ENCODE assay signal across 11 cellular contexts in the genomic region with DNA sequence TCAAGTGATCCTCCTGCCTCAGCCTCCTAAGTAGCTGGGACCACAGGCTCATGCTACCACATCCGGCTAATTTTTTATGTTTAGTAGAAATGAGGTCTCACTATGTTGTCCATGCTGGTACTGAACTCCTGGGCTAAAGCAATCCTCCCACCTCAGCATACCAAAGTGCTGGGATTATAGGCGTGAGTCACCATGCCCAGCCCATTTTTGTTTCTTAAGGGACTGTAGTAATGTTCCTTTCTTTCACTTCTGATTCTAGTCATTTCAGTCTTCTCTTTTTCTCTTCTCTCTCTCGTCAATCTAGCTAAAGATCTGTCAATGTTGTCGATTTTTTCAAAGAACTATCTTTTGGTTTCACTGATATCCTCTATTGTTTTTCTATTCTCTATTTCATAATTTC.
DNase-seq lines count a peak whose midpoint lies in the region; ATAC-seq and TF ChIP-seq lines count a peak whose summit lies in the region.
"Had no signal": no experiment of that assay in that cellular context is flagged by ENCODE, and none has a peak within 500 bp of the region (broad histone marks: within the 10 kb centered on the region; RNA-seq: fewer than 3 reads in every experiment).

No MANE protein-coding gene starts in this region.

- H3K27ac ChIP-seq in A673 (ENCODE audit: low read depth, low read length, poor library complexity, severe bottlenecking), result no peak overlapping the region
- no peak overlapping the region for H3K27ac ChIP-seq in RWPE2 (ENCODE audit: poor library complexity, severe bottlenecking)
- H3K27ac ChIP-seq in smooth muscle cell (ENCODE audit: low read depth), result no peak overlapping the region

- H3K79me2 ChIP-seq in smooth muscle cell (ENCODE audit: low read depth), result no peaks in the 10 kb centered on the region

- H3K9ac ChIP-seq in smooth muscle cell (ENCODE audit: low read depth), result no peak overlapping the region

- no peak overlapping the region for H3K4me2 ChIP-seq in smooth muscle cell

- ATAC-seq in GM21786 (IDR thresholded peaks at IDR 0.05; ENCODE audit: unreplicated experiment) (peak; percentile 56), RWPE2 (ENCODE audit: low read depth) (peak; percentile 76), HG02678 (IDR thresholded peaks at IDR 0.05; ENCODE audit: unreplicated experiment) (no peak)

- no peak overlapping the region for H2AFZ ChIP-seq in smooth muscle cell (ENCODE audit: low read depth)

- no TSS peak for BruUV-seq in A673 (replicated peaks; lab: Mats Ljungman, UMichigan)

- POLR2A ChIA-PET in A673 (lab: Charles Lee; ENCODE audit: low non-redundant PET), result no interaction called here

- H3K27me3 ChIP-seq in A673 (replicated peaks; ENCODE audit: insufficient read depth, low read depth, low read length, poor library complexity) (no peaks in the 10 kb centered on the region), RWPE2 (ENCODE audit: insufficient read depth, poor library complexity, severe bottlenecking) (no peaks in the 10 kb centered on the region), smooth muscle cell (ENCODE audit: low read depth) (no peaks in the 10 kb centered on the region)

- peaks cover under 1% of the 10 kb centered on the region for H4K20me1 ChIP-seq in smooth muscle cell (ENCODE audit: low read depth)

- H3K4me3 ChIP-seq in A673 (ENCODE audit: low read depth, low read length, poor library complexity, severe bottlenecking) (no peak overlapping the region), RWPE2 (ENCODE audit: severe bottlenecking) (no peak overlapping the region), fibroblast of pulmonary artery (replicated peaks; ENCODE audit: low read depth, low read length) (no peak overlapping the region), smooth muscle cell (no peak overlapping the region)

- WGBS in smooth muscle cell (ENCODE audit: low lambda C conversion rate), result 82% methylated on average over 4 of the region's 4 CpGs

- intact Hi-C loops in A673 (cut with micrococcal nuclease; ENCODE audit: unreplicated experiment), result no loop called here

- CTCF ChIA-PET in A673 (lab: Charles Lee), result no interaction called here

- no peaks in the 10 kb centered on the region for H3F3A ChIP-seq in smooth muscle cell (ENCODE audit: low read depth)

- H3K9me3 ChIP-seq in A673 (ENCODE audit: low read depth, low read length, poor library complexity, severe bottlenecking), result no peaks in the 10 kb centered on the region
- peaks cover 2% of the 10 kb centered on the region for H3K9me3 ChIP-seq in RWPE2 (ENCODE audit: severe bottlenecking)
- H3K9me3 ChIP-seq in smooth muscle cell (replicated peaks; ENCODE audit: low read depth), result no peaks in the 10 kb centered on the region

- H3K36me3 ChIP-seq in A673 (ENCODE audit: insufficient read depth, low read length, poor library complexity, severe bottlenecking) (peaks cover 21% of the 10 kb centered on the region), RWPE2 (ENCODE audit: low read depth) (peaks cover under 1% of the 10 kb centered on the region; the same call in 1 of the 2 replicates), smooth muscle cell (ENCODE audit: low read depth) (no peaks in the 10 kb centered on the region)

- DNase-seq in A673 (ENCODE audit: low spot score) (peak; percentile 34), RWPE2 (ENCODE audit: low spot score) (no peak), fibroblast of pulmonary artery (ENCODE audit: low read depth) (peak; percentile 48), superior temporal gyrus (ENCODE audit: extremely low spot score) (no peak), HUDEP-2 (lab: John Stamatoyannopoulos, UW; ENCODE audit: unreplicated experiment in 76 of 76) (no peak), smooth muscle cell (lab: John Stamatoyannopoulos, UW; ENCODE audit: unreplicated experiment) (no peak)
- DNase-seq: activated naive CD8-positive, alpha-beta T cell treated with anti-CD3 and anti-CD28 coated beads, Interleukin-2, amount 10 ng/mL, durations not matched to agents 7 days and 5 days; COR-L47; NCI-H1092 treated with DMSO at 0.1 percent for 48 hours had no signal

- H3K4me1 ChIP-seq in A673 (ENCODE audit: insufficient read depth, low read length, poor library complexity, severe bottlenecking), result no peaks in the 10 kb centered on the region
- peaks cover 8% of the 10 kb centered on the region for H3K4me1 ChIP-seq in RWPE2 (ENCODE audit: insufficient read depth, poor library complexity, severe bottlenecking)
- no peaks in the 10 kb centered on the region for H3K4me1 ChIP-seq in smooth muscle cell (ENCODE audit: low read depth)

- TF ChIP-seq CTCF in A673 (conservative IDR thresholded peaks at IDR 0.05; ENCODE audit: low read depth, low read length) (no peak), RWPE2 (IDR thresholded peaks at IDR 0.05; ENCODE audit: poor library complexity, severe bottlenecking) (no peak), fibroblast of pulmonary artery (IDR thresholded peaks at IDR 0.05; ENCODE audit: low read length, missing control alignments) (no peak), smooth muscle cell (IDR thresholded peaks at IDR 0.05; ENCODE audit: borderline replicate concordance, insufficient read depth, poor library complexity, severe bottlenecking) (no peak)

Comparison
In these comparisons a context has a peak if more than half of its experiments do, and no peak if none do; other contexts are left out.
1. DNase-seq: peak in A673 (single experiment) and fibroblast of pulmonary artery (single experiment); none in RWPE2 (single experiment), superior temporal gyrus (single experiment), HUDEP-2 (0 of 76) and smooth muscle cell (single experiment).